In the genomic region with DNA sequence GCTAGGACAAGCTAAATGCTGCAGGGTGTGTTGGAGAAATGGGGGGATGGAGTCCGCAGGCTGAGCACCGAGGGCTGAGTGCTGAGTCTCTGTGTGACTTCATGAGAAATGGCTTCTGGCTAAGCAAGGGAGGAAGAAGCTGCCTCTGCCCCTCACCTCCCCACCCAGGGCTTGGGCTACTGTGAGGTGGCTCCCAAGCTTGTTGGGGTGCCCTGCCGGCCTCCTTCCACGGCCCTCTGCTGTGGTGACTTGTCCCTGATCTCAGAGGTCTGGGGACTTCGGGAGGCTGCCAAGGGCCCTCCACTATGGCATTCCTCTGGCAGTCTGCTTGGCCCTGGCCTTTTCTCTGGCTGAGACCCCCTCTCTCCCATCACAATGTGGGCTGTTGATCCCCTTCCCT, we compare ENCODE assay signal across 22 cellular contexts. TPM values are rescaled to one million over a fixed set of nuclear protein-coding genes. Genes with fewer than 3 reads are reported as not detected.
A peak's percentile ranks its signal among the peaks of the same experiment; 100 is the strongest.
DNase-seq lines count a peak whose midpoint lies in the region; ATAC-seq and TF ChIP-seq lines count a peak whose summit lies in the region.
"Had no signal": no experiment of that assay in that cellular context is flagged by ENCODE, and none has a peak within 500 bp of the region (broad histone marks: within the 10 kb centered on the region; RNA-seq: fewer than 3 reads in every experiment).

No MANE protein-coding gene starts in this region.

- ATAC-seq in left ventricle myocardium superior: no peak
- ATAC-seq: GM12878 had no signal

- no peak overlapping the region for H4K8ac ChIP-seq in neuronal stem cell (ENCODE audit: low read depth, low read length)

- H3K4me1 ChIP-seq in right atrium auricular region (peaks cover 0 to 10% of the 10 kb centered on the region in 2 donors), neuronal stem cell (ENCODE audit: control insufficient read depth in 2 of 2, insufficient read depth in 1 of 2, low read depth in 1 of 2, low read length in 2 of 2) (peaks cover 5 to 7% of the 10 kb centered on the region in 2 donors)
- H3K4me1 ChIP-seq: BE2C had no signal

- no peaks in the 10 kb centered on the region for H3K27me3 Mint-ChIP-seq in MCF 10A (ENCODE audit: insufficient read depth, unreplicated experiment)
- H3K27me3 Mint-ChIP-seq: CD4-positive, alpha-beta T cell had no signal

- H3K4me3 Mint-ChIP-seq in MCF 10A (ENCODE audit: unreplicated experiment): no peak overlapping the region
- H3K4me3 Mint-ChIP-seq: CD14-positive monocyte; CD4-positive, alpha-beta T cell; CD8-positive, alpha-beta memory T cell had no signal

- CTCF ChIA-PET in MCF 10A (lab: Yijun Ruan, JAX): interaction anchor here (0.6 to 12.7 kb wide), 6 partner anchors 17 to 1392 kb away, joined by 3 to 167 read pairs (median 4); partner anchors contain the start of gene SRGAP3

- H2AFZ ChIP-seq in neuronal stem cell (ENCODE audit: low read length): no peak overlapping the region
- H2AFZ ChIP-seq: GM23248 had no signal

- H3K27ac Mint-ChIP-seq in MCF 10A (ENCODE audit: low read depth, unreplicated experiment): no peak overlapping the region
- H3K27ac Mint-ChIP-seq: CD14-positive monocyte; CD4-positive, alpha-beta T cell; CD8-positive, alpha-beta memory T cell had no signal

- POLR2A ChIA-PET in MCF 10A (lab: Yijun Ruan, JAX): no interaction called here

- H3K14ac ChIP-seq in neuronal stem cell (ENCODE audit: low read length): no peak overlapping the region

- H3K9ac ChIP-seq in neuronal stem cell (ENCODE audit: low read depth, low read length, poor library complexity): no peak overlapping the region
- H3K9ac ChIP-seq: BLaER1 treated with 17β-estradiol and CSF1 and Interleukin-3, amounts not matched to agents 10 nM and 100 nM; GM23248 had no signal

- H2BK15ac ChIP-seq in neuronal stem cell (ENCODE audit: low read length): no peak overlapping the region

- H3K4ac ChIP-seq in neuronal stem cell (ENCODE audit: low read length): no peak overlapping the region

- DNase-seq in right atrium auricular region (ENCODE audit: low spot score) (peak; percentile 44), left ventricle myocardium superior (no peak), neuronal stem cell (ENCODE audit: low spot score) (no peak), ureter (ENCODE audit: low spot score) (peak; percentile 34), amygdala (lab: John Stamatoyannopoulos, UW) (no peak), AG20443 (ENCODE audit: low spot score) (no peak), MCF 10A (ENCODE audit: unreplicated experiment) (no peak)
- DNase-seq: AML-193; BE2C; CD4-positive, alpha-beta T cell; CD8-positive, alpha-beta memory T cell; DMS 273 treated with DMSO at 0.1 percent for 48 hours; DMS79; EL; GDM1; GM23248; H7; HCEC 1CT had no signal

- no TSS peak for BruUV-seq in MCF 10A (replicated peaks; lab: Mats Ljungman, UMichigan)

- H3K4me3 ChIP-seq in right atrium auricular region (no peak overlapping the region), neuronal stem cell (ENCODE audit: low read length in 2 of 2) (no peak overlapping the region)
- H3K4me3 ChIP-seq: BLaER1 treated with 17β-estradiol and CSF1 and Interleukin-3, amounts not matched to agents 10 nM and 100 nM; GM12878; GM23248 had no signal

- H4K91ac ChIP-seq in neuronal stem cell (ENCODE audit: low read depth, low read length, poor library complexity): no peak overlapping the region

- no peak overlapping the region for H3K4me2 ChIP-seq in neuronal stem cell (ENCODE audit: insufficient read depth, low read length, poor library complexity, severe bottlenecking)
- H3K4me2 ChIP-seq: BLaER1 treated with 17β-estradiol and CSF1 and Interleukin-3, amounts not matched to agents 10 nM and 100 nM had no signal

- no peak overlapping the region for H3K23ac ChIP-seq in neuronal stem cell (ENCODE audit: low read depth, low read length, poor library complexity)

- H3K4me1 Mint-ChIP-seq in MCF 10A (ENCODE audit: insufficient read depth, unreplicated experiment): no peaks in the 10 kb centered on the region
- H3K4me1 Mint-ChIP-seq: CD14-positive monocyte; CD8-positive, alpha-beta memory T cell had no signal

- no peaks in the 10 kb centered on the region for H3K79me1 ChIP-seq in neuronal stem cell (ENCODE audit: low read depth, low read length)

- H3K27ac ChIP-seq in right atrium auricular region (no peak overlapping the region), neuronal stem cell (replicated peaks; ENCODE audit: low read length) (no peak overlapping the region)
- H3K27ac ChIP-seq: 22Rv1; BLaER1 treated with 17β-estradiol and CSF1 and Interleukin-3, amounts not matched to agents 10 nM and 100 nM; GM23248 had no signal

- H2BK5ac ChIP-seq in neuronal stem cell (ENCODE audit: low read length): no peak overlapping the region

- peaks cover 22% of the 10 kb centered on the region for H3K36me3 Mint-ChIP-seq in MCF 10A (ENCODE audit: insufficient read depth, unreplicated experiment)
- H3K36me3 Mint-ChIP-seq: CD14-positive monocyte; CD8-positive, alpha-beta memory T cell had no signal

- TF ChIP-seq CTCF in right atrium auricular region (IDR thresholded peaks at IDR 0.05): no peak
- no peak for TF ChIP-seq CTCF in MCF 10A (IDR thresholded peaks at IDR 0.05; ENCODE audit: unreplicated experiment)

- no peak overlapping the region for H3K18ac ChIP-seq in neuronal stem cell (ENCODE audit: low read length)

- WGBS in neuronal stem cell (ENCODE audit: extremely low coverage in 2 of 2, insufficient read length in 2 of 2, insufficient replicate concordance in 1 of 2), 2 donors: no CpG with 5 or more reads among the region's 5 CpGs

- H2AK5ac ChIP-seq in neuronal stem cell (ENCODE audit: low read depth, low read length): peak overlapping the region; percentile 47

- intact Hi-C loops in left ventricle myocardium superior (cut with micrococcal nuclease) (no loop called here), MCF 10A (cut with micrococcal nuclease) (no loop called here)

- no peaks in the 10 kb centered on the region for H3K9me3 Mint-ChIP-seq in MCF 10A (ENCODE audit: unreplicated experiment)
- H3K9me3 Mint-ChIP-seq: CD14-positive monocyte; CD4-positive, alpha-beta T cell; CD8-positive, alpha-beta memory T cell had no signal

- H3K27me3 ChIP-seq in right atrium auricular region (no peaks in the 10 kb centered on the region), neuronal stem cell (ENCODE audit: control insufficient read depth in 3 of 3, insufficient read depth in 3 of 3, low read depth in 1 of 3, low read length in 3 of 3) (no peaks in the 10 kb centered on the region)
- H3K27me3 ChIP-seq: BE2C; BLaER1 treated with 17β-estradiol and CSF1 and Interleukin-3, amounts not matched to agents 10 nM and 100 nM had no signal

- H3K36me3 ChIP-seq in right atrium auricular region (no peaks in the 10 kb centered on the region), neuronal stem cell (replicated peaks in 1 of 2; ENCODE audit: control insufficient read depth in 2 of 2, insufficient read depth in 2 of 2, low read length in 2 of 2) (peaks cover 0 to 88% of the 10 kb centered on the region in 2 donors)
- H3K36me3 ChIP-seq: BE2C had no signal

- no peak overlapping the region for H2BK12ac ChIP-seq in neuronal stem cell (ENCODE audit: low read length)

- H2BK120ac ChIP-seq in neuronal stem cell (ENCODE audit: low read depth, low read length): no peak overlapping the region

- H3K9me3 ChIP-seq in right atrium auricular region (no peaks in the 10 kb centered on the region), neuronal stem cell (replicated peaks in 1 of 2; ENCODE audit: control insufficient read depth in 2 of 2, insufficient read depth in 1 of 2, low read depth in 1 of 2, low read length in 2 of 2) (peaks cover 0 to 2% of the 10 kb centered on the region in 2 donors)
- H3K9me3 ChIP-seq: BE2C; BLaER1 treated with 17β-estradiol and CSF1 and Interleukin-3, amounts not matched to agents 10 nM and 100 nM had no signal

RNA-seq across cellular contexts. Expression of gene RAD18, which starts 30.1 kb away (rescaled TPM):
- total RNA-seq in right atrium auricular region: 1 to 10 TPM; 2.4 to 3.6 TPM
- 8.5 TPM for total RNA-seq in left ventricle myocardium superior
- 11.9 TPM for polyA plus RNA-seq in neuronal stem cell (2013, experiment 1 of 2)
- polyA plus RNA-seq in neuronal stem cell (2013, experiment 2 of 2): 11.7 TPM
- total RNA-seq in ureter: 9.4 TPM
- 27.5 and 29.1 TPM in 2 replicates for total RNA-seq in MCF 10A (2022)

Comparison
In these comparisons a context has a peak if more than half of its experiments do, and no peak if none do; other contexts are left out.
1. DNase-seq: peak in right atrium auricular region (single experiment) and ureter (single experiment); none in left ventricle myocardium superior (single experiment), neuronal stem cell (single experiment), amygdala (0 of 56), AG20443 (single experiment) and MCF 10A (single experiment).